In genomic region chr17:41905172-41905571, GRCh38 we compare ENCODE assay signal across 1 cellular context.
TF ChIP-seq lines count a peak whose summit lies in the region.

No MANE protein-coding gene starts in this region.

TF ChIP-seq in HepG2, 621 proteins besides CTCF, POLR2A, EP300 and RAD21 (continued from another document and continues in another):
- TF ChIP-seq ZNF687 (CRISPR knock-in tag; IDR thresholded peaks at IDR 0.05) (peak; percentile 59; the same call in 1 of the 2 replicates), ZNF274 (CRISPR knock-in tag; IDR thresholded peaks at IDR 0.05) (0 out of 2 replicates have a peak, but pooled peaks have one; percentile 28), ZNF883 (CRISPR knock-in tag; IDR thresholded peaks at IDR 0.05; ENCODE audit: not compliant biosample characterization) (no peak), PCBP1 (IDR thresholded peaks at IDR 0.05; ENCODE audit: borderline replicate concordance, low read depth, low read length) (no peak), AKNA (CRISPR knock-in tag; IDR thresholded peaks at IDR 0.05; ENCODE audit: borderline replicate concordance) (no peak), SMARCE1 (IDR thresholded peaks at IDR 0.05; ENCODE audit: borderline replicate concordance) (no peak), ZHX1 (CRISPR knock-in tag; IDR thresholded peaks at IDR 0.05; ENCODE audit: low read depth) (no peak), ZMYM3 (CRISPR knock-in tag; IDR thresholded peaks at IDR 0.05) (no peak), TOPORS (CRISPR knock-in tag; IDR thresholded peaks at IDR 0.05) (no peak), SNAI1 (CRISPR knock-in tag; IDR thresholded peaks at IDR 0.05; ENCODE audit: borderline replicate concordance) (no peak), ZNF24 (IDR thresholded peaks at IDR 0.05) (no peak), ZNF224 (CRISPR knock-in tag; IDR thresholded peaks at IDR 0.05) (no peak), NAIF1 (CRISPR knock-in tag; IDR thresholded peaks at IDR 0.05; ENCODE audit: borderline replicate concordance) (no peak), ZFAT (CRISPR knock-in tag; conservative IDR thresholded peaks at IDR 0.05) (no peak), BCLAF1 (IDR thresholded peaks at IDR 0.05) (no peak), PRMT3 (CRISPR knock-in tag; IDR thresholded peaks at IDR 0.05; ENCODE audit: borderline replicate concordance, low read depth) (no peak), AHR (CRISPR knock-in tag; IDR thresholded peaks at IDR 0.05) (no peak), ZNF7 (CRISPR knock-in tag; IDR thresholded peaks at IDR 0.05) (no peak), NCOA5 (CRISPR knock-in tag; IDR thresholded peaks at IDR 0.05) (no peak), ZNF3 (CRISPR knock-in tag; IDR thresholded peaks at IDR 0.05) (no peak), HNF4A (CRISPR knock-in tag; IDR thresholded peaks at IDR 0.05) (peak; percentile 62), PAX8 (CRISPR knock-in tag; IDR thresholded peaks at IDR 0.05; ENCODE audit: borderline replicate concordance) (no peak), SMAD3 (CRISPR knock-in tag; IDR thresholded peaks at IDR 0.05) (no peak), ISX (CRISPR knock-in tag; conservative IDR thresholded peaks at IDR 0.05) (no peak), ZNF598 (CRISPR knock-in tag; IDR thresholded peaks at IDR 0.05; ENCODE audit: borderline replicate concordance) (no peak), SNAPC2 (CRISPR knock-in tag; IDR thresholded peaks at IDR 0.05) (no peak), HNF4G (IDR thresholded peaks at IDR 0.05; ENCODE audit: borderline replicate concordance, low read depth, low read length) (peak; percentile 48), HNF4G (CRISPR knock-in tag; IDR thresholded peaks at IDR 0.05; ENCODE audit: borderline replicate concordance, low read depth) (peak; percentile 64), STAT6 (CRISPR knock-in tag; IDR thresholded peaks at IDR 0.05; ENCODE audit: borderline replicate concordance) (no peak), NFKB2 (CRISPR knock-in tag; IDR thresholded peaks at IDR 0.05; ENCODE audit: borderline replicate concordance) (no peak), ZNF839 (CRISPR knock-in tag; IDR thresholded peaks at IDR 0.05; ENCODE audit: borderline replicate concordance) (no peak), NFAT5 (CRISPR knock-in tag; IDR thresholded peaks at IDR 0.05) (no peak), HMGXB4 (CRISPR knock-in tag; IDR thresholded peaks at IDR 0.05; ENCODE audit: borderline replicate concordance in 1 of 2, low read depth in 1 of 2) (no peak)
